In genomic region chr3:115996420-115997108, GRCh38 we compare ENCODE assay signal across 1 cellular context.
TF ChIP-seq lines count a peak whose summit lies in the region.

No MANE protein-coding gene starts in this region.

TF ChIP-seq in IMR-90, 13 proteins besides CTCF, POLR2A, EP300 and RAD21 (continued from another document):
- peak; percentile 42; the same call in 1 of the 2 replicates for TF ChIP-seq USF2 (IDR thresholded peaks at IDR 0.05; ENCODE audit: low read depth, low read length)
TF ChIP-seq in IMR-90: peak in this region for 1.
